9 cellular contexts compared by ENCODE assay signal in genomic region chr12:101859664-101860607, GRCh38. TPM values are rescaled to one million over a fixed set of nuclear protein-coding genes. Genes with fewer than 3 reads are reported as not detected.
A peak's percentile ranks its signal among the peaks of the same experiment; 100 is the strongest.
DNase-seq lines count a peak whose midpoint lies in the region; ATAC-seq lines count a peak whose summit lies in the region.
"Had no signal": no experiment of that assay in that cellular context is flagged by ENCODE, and none has a peak within 500 bp of the region (broad histone marks: within the 10 kb centered on the region; RNA-seq: fewer than 3 reads in every experiment).

No MANE protein-coding gene starts in this region.

- peak; percentile 50 for ATAC-seq in GM18858 (IDR thresholded peaks at IDR 0.05; ENCODE audit: unreplicated experiment)
- ATAC-seq in GM21526 (IDR thresholded peaks at IDR 0.05; ENCODE audit: low FRiP score, unreplicated experiment): peak; percentile 39
- peak; percentile 49 for ATAC-seq in HG03442 (IDR thresholded peaks at IDR 0.05; ENCODE audit: unreplicated experiment)
- ATAC-seq: WTC11 had no signal

- DNase-seq in kidney tubule cell (ENCODE audit: low spot score) (peak; percentile 36), NCI-H2227 (lab: John Stamatoyannopoulos, UW; ENCODE audit: unreplicated experiment) (no peak), Kasumi-1 (lab: John Stamatoyannopoulos, UW) (no peak), HT-29 (ENCODE audit: low spot score) (no peak)
- DNase-seq: NCI-H526 treated with DMSO at 0.1 percent for 48 hours had no signal

RNA-seq across cellular contexts. Expression of gene DRAM1, which starts 17.4 kb away (rescaled TPM):
- total RNA-seq in HT-29 (2014; rRNA removed; shearing (Covaris generic)): 1.1 and 1.4 TPM in 2 replicates

RNA-seq across cellular contexts. Expression of gene GNPTAB, which starts 29.2 kb away (rescaled TPM):
- total RNA-seq in HT-29 (2014; rRNA removed; shearing (Covaris generic)): 6.1 and 12.7 TPM in 2 replicates
